12 cellular contexts compared by ENCODE assay signal in genomic region chr1:113870778-113871177, GRCh38. TPM values are rescaled to one million over a fixed set of nuclear protein-coding genes. Genes with fewer than 3 reads are reported as not detected.
A peak's percentile ranks its signal among the peaks of the same experiment; 100 is the strongest.
DNase-seq lines count a peak whose midpoint lies in the region; ATAC-seq and TF ChIP-seq lines count a peak whose summit lies in the region.
"Had no signal": no experiment of that assay in that cellular context is flagged by ENCODE, and none has a peak within 500 bp of the region (broad histone marks: within the 10 kb centered on the region; RNA-seq: fewer than 3 reads in every experiment).

No MANE protein-coding gene starts in this region.

- no peaks in the 10 kb centered on the region for H3K36me3 ChIP-seq in Loucy (ENCODE audit: insufficient read depth, low read length)

- peak overlapping the region; percentile 99 for H3K27ac Mint-ChIP-seq in activated CD4-positive, alpha-beta T cell treated with anti-CD3 and anti-CD28 coated beads for 36 hours
- peak overlapping the region; percentile 97 for H3K27ac Mint-ChIP-seq in activated naive CD8-positive, alpha-beta T cell
- H3K27ac Mint-ChIP-seq in stimulated activated memory B cell treated with anti-CD40 and anti-IgM and Interleukin-4, amounts not matched to agents 10 μg/mL and 1 μg/mL and 100 μg/mL, for 72 hours, result peak overlapping the region; percentile 86

- H3K4me1 ChIP-seq in Loucy (ENCODE audit: insufficient read depth, low read length, poor library complexity, severe bottlenecking), result peaks cover 77% of the 10 kb centered on the region
- H3K4me1 ChIP-seq: testis had no signal

- H3K27me3 ChIP-seq in Loucy (ENCODE audit: insufficient read depth, low read length, poor library complexity, severe bottlenecking), result no peaks in the 10 kb centered on the region
- H3K27me3 ChIP-seq: testis had no signal

- peak; percentile 50 for DNase-seq in activated CD4-positive, alpha-beta T cell treated with anti-CD3 and anti-CD28 coated beads for 36 hours
- no peak for DNase-seq in activated CD4-positive, alpha-beta T cell treated with anti-CD3 and anti-CD28 coated beads for 1 hour
- DNase-seq in epidermal melanocyte (ENCODE audit: insufficient read length, low spot score) (no peak), RKO (ENCODE audit: low spot score) (no peak)
- DNase-seq: NCI-H1694 had no signal

- peak overlapping the region; percentile 84 for H3K4me3 Mint-ChIP-seq in activated CD4-positive, alpha-beta T cell treated with anti-CD3 and anti-CD28 coated beads for 36 hours
- H3K4me3 Mint-ChIP-seq in activated naive CD8-positive, alpha-beta T cell, result peak overlapping the region; percentile 93
- peak overlapping the region; percentile 72 for H3K4me3 Mint-ChIP-seq in stimulated activated memory B cell treated with anti-CD40 and anti-IgM and Interleukin-4, amounts not matched to agents 10 μg/mL and 1 μg/mL and 100 μg/mL, for 72 hours

- H3K4me2 ChIP-seq in Loucy (ENCODE audit: low read depth, low read length, poor library complexity, severe bottlenecking), result peak overlapping the region; percentile 72

- H3K4me1 Mint-ChIP-seq in activated CD4-positive, alpha-beta T cell treated with anti-CD3 and anti-CD28 coated beads for 36 hours, result peaks cover 70% of the 10 kb centered on the region
- H3K4me1 Mint-ChIP-seq in activated naive CD8-positive, alpha-beta T cell (ENCODE audit: low read depth), result peaks cover 77% of the 10 kb centered on the region
- H3K4me1 Mint-ChIP-seq in stimulated activated memory B cell treated with anti-CD40 and anti-IgM and Interleukin-4, amounts not matched to agents 10 μg/mL and 1 μg/mL and 100 μg/mL, for 72 hours, result peaks cover 55% of the 10 kb centered on the region

- no peaks in the 10 kb centered on the region for H4K20me1 ChIP-seq in Loucy (ENCODE audit: insufficient read depth, low read length, poor library complexity, severe bottlenecking)

- H3K9me2 ChIP-seq in Loucy (replicated peaks; ENCODE audit: low read depth, low read length), result no peaks in the 10 kb centered on the region

- peak overlapping the region; percentile 86 for H3K9ac ChIP-seq in Loucy (ENCODE audit: low read depth, low read length, poor library complexity, severe bottlenecking)

- no peak for ATAC-seq in activated CD4-positive, alpha-beta T cell treated with anti-CD3 and anti-CD28 coated beads for 36 hours
- no peak for ATAC-seq in stimulated activated memory B cell treated with anti-CD40 and anti-IgM and Interleukin-4, amounts not matched to agents 10 μg/mL and 1 μg/mL and 100 μg/mL, for 72 hours
- ATAC-seq in GM21367 (IDR thresholded peaks at IDR 0.05; ENCODE audit: unreplicated experiment), result no peak

- 0 out of 2 replicates have a peak, but pooled peaks cover 2% of the 10 kb centered on the region for H3F3A ChIP-seq in Loucy (ENCODE audit: low read depth)

- POLR2A ChIA-PET in activated CD4-positive, alpha-beta T cell treated with anti-CD3 and anti-CD28 coated beads for 36 hours (lab: Charles Lee), result interaction anchor here (1.0 to 2.6 kb wide), 5 partner anchors 11 to 69 kb away, joined by 3 to 11 read pairs (median 4); partner anchors contain the start of genes AP4B1 and HIPK1

- H3K9me3 Mint-ChIP-seq in activated CD4-positive, alpha-beta T cell treated with anti-CD3 and anti-CD28 coated beads for 36 hours (ENCODE audit: low read depth), result no peaks in the 10 kb centered on the region
- peaks cover 6% of the 10 kb centered on the region for H3K9me3 Mint-ChIP-seq in activated naive CD8-positive, alpha-beta T cell (ENCODE audit: low read depth)
- H3K9me3 Mint-ChIP-seq in stimulated activated memory B cell treated with anti-CD40 and anti-IgM and Interleukin-4, amounts not matched to agents 10 μg/mL and 1 μg/mL and 100 μg/mL, for 72 hours, result no peaks in the 10 kb centered on the region

- H3K27me3 Mint-ChIP-seq in activated CD4-positive, alpha-beta T cell treated with anti-CD3 and anti-CD28 coated beads for 36 hours, result no peaks in the 10 kb centered on the region
- no peaks in the 10 kb centered on the region for H3K27me3 Mint-ChIP-seq in activated naive CD8-positive, alpha-beta T cell
- H3K27me3 Mint-ChIP-seq in stimulated activated memory B cell treated with anti-CD40 and anti-IgM and Interleukin-4, amounts not matched to agents 10 μg/mL and 1 μg/mL and 100 μg/mL, for 72 hours, result no peaks in the 10 kb centered on the region

- CTCF ChIA-PET in activated CD4-positive, alpha-beta T cell treated with anti-CD3 and anti-CD28 coated beads for 36 hours (lab: Charles Lee), result interaction anchor here (1.0 to 3.4 kb wide), 6 partner anchors 11 to 60 kb away, joined by 3 to 14 read pairs (median 7); partner anchors contain the start of genes AP4B1, DCLRE1B and HIPK1

- TF ChIP-seq CTCF in Loucy (conservative IDR thresholded peaks at IDR 0.05; ENCODE audit: low read length), result no peak

- H3K79me2 ChIP-seq in Loucy (ENCODE audit: insufficient read depth, low read length), result peaks cover 47% of the 10 kb centered on the region

- H2AFZ ChIP-seq in Loucy (ENCODE audit: low read length), result no peak overlapping the region

- intact Hi-C loops in activated CD4-positive, alpha-beta T cell treated with anti-CD3 and anti-CD28 coated beads for 36 hours (cut with DNase I, micrococcal nuclease), result loop anchor here (1.0 to 10.0 kb wide), 11 partner anchors 32 to 1252 kb away; partner anchors contain the start of genes RSBN1 (in 2 of the 2), AP4B1 (in 1 of the 2), CAPZA1 (in 1 of the 2) and DCLRE1B (in 1 of the 2)

- peak overlapping the region; percentile 77 for H3K4me3 ChIP-seq in Loucy (ENCODE audit: low read length, poor library complexity, severe bottlenecking)
- H3K4me3 ChIP-seq: coronary artery, testis had no signal

- H3K9me3 ChIP-seq in Loucy (ENCODE audit: insufficient read depth, low read depth, low read length), result no peaks in the 10 kb centered on the region
- H3K9me3 ChIP-seq: testis had no signal

- peaks cover 11% of the 10 kb centered on the region for H3K36me3 Mint-ChIP-seq in activated CD4-positive, alpha-beta T cell treated with anti-CD3 and anti-CD28 coated beads for 36 hours (ENCODE audit: low read depth)
- H3K36me3 Mint-ChIP-seq in activated naive CD8-positive, alpha-beta T cell, result peaks cover 15% of the 10 kb centered on the region
- no peaks in the 10 kb centered on the region for H3K36me3 Mint-ChIP-seq in stimulated activated memory B cell treated with anti-CD40 and anti-IgM and Interleukin-4, amounts not matched to agents 10 μg/mL and 1 μg/mL and 100 μg/mL, for 72 hours

RNA-seq across cellular contexts. Expression of gene PTPN22, which starts 0.7 kb away (rescaled TPM):
- total RNA-seq in activated CD4-positive, alpha-beta T cell treated with anti-CD3 and anti-CD28 coated beads for 36 hours, result 10 to 100 TPM; 42.4 to 52.6 TPM

RNA-seq across cellular contexts. Expression of gene BCL2L15, which starts 16.6 kb away (rescaled TPM):
- 1 to 10 TPM; 1.1 to 1.3 TPM for total RNA-seq in activated CD4-positive, alpha-beta T cell treated with anti-CD3 and anti-CD28 coated beads for 36 hours
- total RNA-seq: SK-MEL-5 had no signal

RNA-seq across cellular contexts. Expression of gene AP4B1, which starts 33.8 kb away (rescaled TPM):
- total RNA-seq in activated CD4-positive, alpha-beta T cell treated with anti-CD3 and anti-CD28 coated beads for 36 hours, result 10 to 100 TPM; 27.7 to 39.2 TPM

RNA-seq across cellular contexts. Expression of gene DCLRE1B, which starts 34.3 kb away (rescaled TPM):
- 10 to 100 TPM; 18.2 to 21.8 TPM for total RNA-seq in activated CD4-positive, alpha-beta T cell treated with anti-CD3 and anti-CD28 coated beads for 36 hours

RNA-seq across cellular contexts. Expression of gene HIPK1, which starts 58.3 kb away (rescaled TPM):
- 10 to 100 TPM; 42.2 to 50.3 TPM for total RNA-seq in activated CD4-positive, alpha-beta T cell treated with anti-CD3 and anti-CD28 coated beads for 36 hours
